ENCODE assay signal across 8 cellular contexts in genomic region chr4:87423313-87424031, GRCh38. TPM values are rescaled to one million over a fixed set of nuclear protein-coding genes. Genes with fewer than 3 reads are reported as not detected.
A peak's percentile ranks its signal among the peaks of the same experiment; 100 is the strongest.
DNase-seq lines count a peak whose midpoint lies in the region; ATAC-seq and TF ChIP-seq lines count a peak whose summit lies in the region.

No MANE protein-coding gene starts in this region.

- no peaks in the 10 kb centered on the region for H3K36me3 ChIP-seq in brain microvascular endothelial cell (replicated peaks)
- no peaks in the 10 kb centered on the region for H3K36me3 ChIP-seq in mesendoderm (ENCODE audit: control insufficient read depth, insufficient read depth, low read length)

- H3K27me3 ChIP-seq in brain microvascular endothelial cell (replicated peaks) (no peaks in the 10 kb centered on the region), mesendoderm (ENCODE audit: insufficient read depth, low read length, poor library complexity) (no peaks in the 10 kb centered on the region)

- H4K8ac ChIP-seq in mesendoderm (ENCODE audit: low read depth, low read length) = no peak overlapping the region

- no peak overlapping the region for H2BK5ac ChIP-seq in mesendoderm (ENCODE audit: low read length)

- no peak overlapping the region for H2AK5ac ChIP-seq in mesendoderm (ENCODE audit: low read length)

- peak overlapping the region; percentile 32 for H3K4me2 ChIP-seq in mesendoderm (ENCODE audit: low read length)

- DNase-seq in NCI-H2107 treated with DMSO at 0.1 percent for 48 hours (lab: John Stamatoyannopoulos, UW; ENCODE audit: unreplicated experiment) (peak; percentile 2), NCI-H2107 (lab: John Stamatoyannopoulos, UW) (no peak), NCI-H2029 (lab: John Stamatoyannopoulos, UW) (peak; percentile 0), brain microvascular endothelial cell (no peak), mesendoderm (no peak), NCI-H774 (lab: John Stamatoyannopoulos, UW) (no peak)

- H3K18ac ChIP-seq in mesendoderm (ENCODE audit: low read length) = no peak overlapping the region

- H3K9ac ChIP-seq in mesendoderm (ENCODE audit: low read length) = peak overlapping the region; percentile 71

- H3K27ac ChIP-seq in brain microvascular endothelial cell (peak overlapping the region; percentile 86), mesendoderm (ENCODE audit: low read depth, low read length) (no peak overlapping the region)

- H2BK120ac ChIP-seq in mesendoderm (ENCODE audit: low read depth, low read length) = no peak overlapping the region

- peak overlapping the region; percentile 76 for H3K4me3 ChIP-seq in brain microvascular endothelial cell (ENCODE audit: low read depth, low read length)
- no peak overlapping the region for H3K4me3 ChIP-seq in mesendoderm (ENCODE audit: low read length)

- in situ Hi-C loops in brain microvascular endothelial cell (cut with HindIII; ENCODE audit: low pct_ligation_motif_present, low sequenced_read_pairs) = no loop called here

- H2BK15ac ChIP-seq in mesendoderm (replicated peaks; ENCODE audit: low read depth) = no peak overlapping the region

- no peak overlapping the region for H3K23ac ChIP-seq in mesendoderm (ENCODE audit: low read length)

- peak overlapping the region; percentile 40 for H3K56ac ChIP-seq in mesendoderm (ENCODE audit: low read length)

- no CpG with 5 or more reads among the region's 3 CpGs for WGBS in mesendoderm (ENCODE audit: extremely low coverage, insufficient coverage, low lambda C conversion rate)

- no peak overlapping the region for H3K4ac ChIP-seq in mesendoderm (ENCODE audit: low read depth, low read length)

- no peak overlapping the region for H4K5ac ChIP-seq in mesendoderm (ENCODE audit: low read length)

- no peak for TF ChIP-seq CTCF in brain microvascular endothelial cell (IDR thresholded peaks at IDR 0.05; ENCODE audit: low read depth, low read length, missing control alignments)

- H3K4me1 ChIP-seq in mesendoderm (ENCODE audit: control insufficient read depth, low read depth, low read length) = peaks cover 7% of the 10 kb centered on the region

- ATAC-seq in GM21528 (IDR thresholded peaks at IDR 0.05; ENCODE audit: low FRiP score, unreplicated experiment) = no peak
- no peak for ATAC-seq in GM19455 (IDR thresholded peaks at IDR 0.05; ENCODE audit: unreplicated experiment)

- peaks cover 21% of the 10 kb centered on the region for H3K79me2 ChIP-seq in mesendoderm (ENCODE audit: control insufficient read depth, insufficient read depth, low read length)

- H3K79me1 ChIP-seq in mesendoderm (ENCODE audit: low read length) = peaks cover 7% of the 10 kb centered on the region

RNA-seq across cellular contexts. Expression of gene NUDT9, which starts 1.1 kb away (rescaled TPM):
- polyA plus RNA-seq in mesendoderm (2013, experiment 1 of 2) = 24.6 TPM
- 24.0 TPM for polyA plus RNA-seq in mesendoderm (2013, experiment 2 of 2)

RNA-seq across cellular contexts. Expression of gene HSD17B11, which starts 32.5 kb away (rescaled TPM):
- 6.6 TPM for polyA plus RNA-seq in mesendoderm (2013, experiment 1 of 2)
- 6.2 TPM for polyA plus RNA-seq in mesendoderm (2013, experiment 2 of 2)

Comparison
In these comparisons a context has a peak if more than half of its experiments do, and no peak if none do; other contexts are left out.
1. DNase-seq: peak in NCI-H2107 treated with DMSO at 0.1 percent for 48 hours (single experiment) and NCI-H2029 (single experiment); none in NCI-H2107 (single experiment), brain microvascular endothelial cell (single experiment), mesendoderm (single experiment) and NCI-H774 (single experiment).